Comparison of ENCODE assay signal across 25 cellular contexts in the genomic region with DNA sequence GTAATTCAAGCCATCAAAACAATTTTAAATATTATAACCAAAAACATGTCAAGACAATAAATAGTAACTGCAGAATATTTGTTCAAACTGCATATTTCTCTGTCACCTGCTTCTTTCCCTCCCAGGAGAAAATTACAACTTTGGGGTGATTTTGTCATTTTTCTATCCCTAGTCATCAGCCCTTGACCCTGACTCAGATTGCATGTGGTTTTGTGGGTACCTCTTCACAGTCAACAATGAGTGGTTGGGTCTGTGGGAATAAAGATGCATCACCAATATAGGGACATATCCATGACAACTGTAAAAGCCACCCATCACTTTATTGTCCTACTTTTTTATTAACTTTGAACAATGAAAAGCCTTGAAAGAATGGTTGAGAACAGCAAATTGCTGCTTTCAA. TPM values are rescaled to one million over a fixed set of nuclear protein-coding genes. Genes with fewer than 3 reads are reported as not detected.
DNase-seq lines count a peak whose midpoint lies in the region; ATAC-seq lines count a peak whose summit lies in the region.
"Had no signal": no experiment of that assay in that cellular context is flagged by ENCODE, and none has a peak within 500 bp of the region (broad histone marks: within the 10 kb centered on the region; RNA-seq: fewer than 3 reads in every experiment).

No MANE protein-coding gene starts in this region.

- no peaks in the 10 kb centered on the region for H3K27me3 Mint-ChIP-seq in activated T-helper 1 cell treated with anti-CD3 and anti-CD28 coated beads, Interleukin-12 subunit alpha, Interleukin-12 subunit beta, Interleukin-2, Interleukin-4 antibody, amounts not matched to agents 30 ng/mL and 10 ng/mL and 1 ng/mL, durations not matched to agents 14 hours and 24 hours and 36 hours (ENCODE audit: insufficient read depth)
- H3K27me3 Mint-ChIP-seq: T-cell had no signal

- no peak for ATAC-seq in HG03045 (IDR thresholded peaks at IDR 0.05; ENCODE audit: unreplicated experiment)
- ATAC-seq: gastroesophageal sphincter, K562, left lobe of liver, T-cell had no signal

- in situ Hi-C loops in ACHN (cut with HindIII; ENCODE audit: low pct_ligation_motif_present, low pct_unique_long_range_greater_than_20kb, low sequenced_read_pairs) = no loop called here

- intact Hi-C loops in activated T-helper 1 cell treated with anti-CD3 and anti-CD28 coated beads, Interleukin-12 subunit alpha, Interleukin-12 subunit beta, Interleukin-2, Interleukin-4 antibody, amounts not matched to agents 30 ng/mL and 10 ng/mL and 1 ng/mL, durations not matched to agents 14 hours and 24 hours and 36 hours (cut with micrococcal nuclease) = no loop called here

- no peaks in the 10 kb centered on the region for H3K4me1 Mint-ChIP-seq in activated T-helper 1 cell treated with anti-CD3 and anti-CD28 coated beads, Interleukin-12 subunit alpha, Interleukin-12 subunit beta, Interleukin-2, Interleukin-4 antibody, amounts not matched to agents 30 ng/mL and 10 ng/mL and 1 ng/mL, durations not matched to agents 14 hours and 24 hours and 36 hours (ENCODE audit: low read depth)

- peak; percentile 25 for DNase-seq in ACHN
- DNase-seq in EL = peak; percentile 54
- peak; percentile 42 for DNase-seq in RKO (ENCODE audit: low spot score)
- DNase-seq in glomerular visceral epithelial cell (ENCODE audit: extremely low spot score) = peak; percentile 59
- no peak for DNase-seq in activated T-helper 1 cell treated with anti-CD3 and anti-CD28 coated beads, Interleukin-12 subunit alpha, Interleukin-12 subunit beta, Interleukin-2, Interleukin-4 antibody, amounts not matched to agents 30 ng/mL and 10 ng/mL and 1 ng/mL, durations not matched to agents 14 hours and 24 hours and 36 hours (ENCODE audit: low spot score)
- no peak for DNase-seq in DMS 273 (lab: John Stamatoyannopoulos, UW; ENCODE audit: unreplicated experiment)
- DNase-seq in NOMO-1 treated with dmso at 0.1 percent for 144 hours (lab: John Stamatoyannopoulos, UW; ENCODE audit: unreplicated experiment) = no peak
- DNase-seq: activated CD4-positive, alpha-beta T cell treated with anti-CD3 and anti-CD28 coated beads for 4 hours; activated gamma-delta T cell; amygdala; DND-41; erythroblast; midbrain; NCI-H187; NCI-H748 treated with DMSO at 0.1 percent for 48 hours; OCI-M1; SHP77 treated with DMSO at 0.1 percent for 48 hours; stimulated activated CD4-positive, alpha-beta T cell treated with anti-CD3 and anti-CD28 coated beads, Interleukin-1b, Interleukin-23, amount 100 ng/mL, for 48 hours; stimulated activated naive CD4-positive, alpha-beta T cell; T-cell; thyroid gland had no signal

- H3K4me3 Mint-ChIP-seq in activated T-helper 1 cell treated with anti-CD3 and anti-CD28 coated beads, Interleukin-12 subunit alpha, Interleukin-12 subunit beta, Interleukin-2, Interleukin-4 antibody, amounts not matched to agents 30 ng/mL and 10 ng/mL and 1 ng/mL, durations not matched to agents 14 hours and 24 hours and 36 hours = no peak overlapping the region
- H3K4me3 Mint-ChIP-seq: T-cell had no signal

- H3K27ac Mint-ChIP-seq in activated T-helper 1 cell treated with anti-CD3 and anti-CD28 coated beads, Interleukin-12 subunit alpha, Interleukin-12 subunit beta, Interleukin-2, Interleukin-4 antibody, amounts not matched to agents 30 ng/mL and 10 ng/mL and 1 ng/mL, durations not matched to agents 14 hours and 24 hours and 36 hours = no peak overlapping the region
- H3K27ac Mint-ChIP-seq: T-cell had no signal

- H3K9me3 Mint-ChIP-seq in activated T-helper 1 cell treated with anti-CD3 and anti-CD28 coated beads, Interleukin-12 subunit alpha, Interleukin-12 subunit beta, Interleukin-2, Interleukin-4 antibody, amounts not matched to agents 30 ng/mL and 10 ng/mL and 1 ng/mL, durations not matched to agents 14 hours and 24 hours and 36 hours = no peaks in the 10 kb centered on the region
- H3K9me3 Mint-ChIP-seq: T-cell had no signal

- peaks cover 6% of the 10 kb centered on the region for H3K36me3 Mint-ChIP-seq in activated T-helper 1 cell treated with anti-CD3 and anti-CD28 coated beads, Interleukin-12 subunit alpha, Interleukin-12 subunit beta, Interleukin-2, Interleukin-4 antibody, amounts not matched to agents 30 ng/mL and 10 ng/mL and 1 ng/mL, durations not matched to agents 14 hours and 24 hours and 36 hours (ENCODE audit: low read depth)

RNA-seq across cellular contexts. Expression of a gene that starts 7.3 kb away (rescaled TPM):
- total RNA-seq in activated T-helper 1 cell treated with anti-CD3 and anti-CD28 coated beads, Interleukin-12 subunit alpha, Interleukin-12 subunit beta, Interleukin-2, Interleukin-4 antibody, amounts not matched to agents 30 ng/mL and 10 ng/mL and 1 ng/mL, durations not matched to agents 14 hours and 24 hours and 36 hours = not detected in 2 replicates
- total RNA-seq: gastroesophageal sphincter, K562, left lobe of liver, T-cell had no signal

RNA-seq across cellular contexts. Expression of a gene that starts 18.0 kb away (rescaled TPM):
- total RNA-seq in activated T-helper 1 cell treated with anti-CD3 and anti-CD28 coated beads, Interleukin-12 subunit alpha, Interleukin-12 subunit beta, Interleukin-2, Interleukin-4 antibody, amounts not matched to agents 30 ng/mL and 10 ng/mL and 1 ng/mL, durations not matched to agents 14 hours and 24 hours and 36 hours = 30.1 and 37.2 TPM in 2 replicates

RNA-seq across cellular contexts. Expression of a gene that starts 57.9 kb away (rescaled TPM):
- 0.02 TPM in 1 of 2 replicates, not detected in the other for total RNA-seq in activated T-helper 1 cell treated with anti-CD3 and anti-CD28 coated beads, Interleukin-12 subunit alpha, Interleukin-12 subunit beta, Interleukin-2, Interleukin-4 antibody, amounts not matched to agents 30 ng/mL and 10 ng/mL and 1 ng/mL, durations not matched to agents 14 hours and 24 hours and 36 hours

Comparison
In these comparisons a context has a peak if more than half of its experiments do, and no peak if none do; other contexts are left out.
1. DNase-seq: peak in ACHN (single experiment), EL (single experiment), RKO (single experiment) and glomerular visceral epithelial cell (single experiment); none in activated T-helper 1 cell treated with anti-CD3 and anti-CD28 coated beads, Interleukin-12 subunit alpha, Interleukin-12 subunit beta, Interleukin-2, Interleukin-4 antibody, amounts not matched to agents 30 ng/mL and 10 ng/mL and 1 ng/mL, durations not matched to agents 14 hours and 24 hours and 36 hours (single experiment), DMS 273 (single experiment) and NOMO-1 treated with dmso at 0.1 percent for 144 hours (single experiment).